In genomic region chr19:14347999-14348889, GRCh38 we compare ENCODE assay signal across 1 cellular context.
A peak's percentile ranks its signal among the peaks of the same experiment; 100 is the strongest.
TF ChIP-seq lines count a peak whose summit lies in the region.

No MANE protein-coding gene starts in this region.

TF ChIP-seq in HepG2, 621 proteins besides CTCF, POLR2A, EP300 and RAD21 (continued from another document):
- peak; percentile 79 for TF ChIP-seq KDM2A (CRISPR knock-in tag; IDR thresholded peaks at IDR 0.05; ENCODE audit: borderline replicate concordance, low read depth)
- no peak for TF ChIP-seq KAT7 (CRISPR knock-in tag; IDR thresholded peaks at IDR 0.05; ENCODE audit: borderline replicate concordance)
- TF ChIP-seq ZNF629 (CRISPR knock-in tag; conservative IDR thresholded peaks at IDR 0.05), result peak; percentile 53; the same call in 1 of the 2 replicates
- TF ChIP-seq SP5 (CRISPR knock-in tag; IDR thresholded peaks at IDR 0.05; ENCODE audit: borderline replicate concordance, low read depth), result no peak
- no peak for TF ChIP-seq IKZF1 (IDR thresholded peaks at IDR 0.05)
- peak; percentile 10; the same call in 1 of the 2 replicates for TF ChIP-seq SMC3 (IDR thresholded peaks at IDR 0.05; ENCODE audit: low read length)
- TF ChIP-seq ZSCAN29 (CRISPR knock-in tag; conservative IDR thresholded peaks at IDR 0.05), result 0 out of 2 replicates have a peak, but pooled peaks have one; percentile 50
- no peak for TF ChIP-seq ZNF484 (CRISPR knock-in tag; IDR thresholded peaks at IDR 0.05; ENCODE audit: borderline replicate concordance, low read depth)
- no peak for TF ChIP-seq ZMYM4 (CRISPR knock-in tag; IDR thresholded peaks at IDR 0.05)
- no peak for TF ChIP-seq ZNF382 (CRISPR knock-in tag; IDR thresholded peaks at IDR 0.05; ENCODE audit: borderline replicate concordance)
- peak; percentile 40 for TF ChIP-seq ZNF883 (CRISPR knock-in tag; IDR thresholded peaks at IDR 0.05; ENCODE audit: not compliant biosample characterization)
- TF ChIP-seq CBX5 (CRISPR knock-in tag; IDR thresholded peaks at IDR 0.05; ENCODE audit: borderline replicate concordance), result no peak
- TF ChIP-seq ZNF329 (CRISPR knock-in tag; IDR thresholded peaks at IDR 0.05; ENCODE audit: low read depth), result no peak
- TF ChIP-seq ZSCAN25 (CRISPR knock-in tag; IDR thresholded peaks at IDR 0.05), result no peak
- peak; percentile 81; the same call in 1 of the 2 replicates for TF ChIP-seq TFDP1 (CRISPR knock-in tag; IDR thresholded peaks at IDR 0.05; ENCODE audit: borderline replicate concordance)
- TF ChIP-seq ZSCAN5A (CRISPR knock-in tag; IDR thresholded peaks at IDR 0.05; ENCODE audit: borderline replicate concordance), result no peak
- TF ChIP-seq BCL3 (CRISPR knock-in tag; IDR thresholded peaks at IDR 0.05), result 0 out of 2 replicates have a peak, but pooled peaks have one; percentile 33
- no peak for TF ChIP-seq ZFY (CRISPR knock-in tag; IDR thresholded peaks at IDR 0.05)
- TF ChIP-seq CSRNP2 (CRISPR knock-in tag; conservative IDR thresholded peaks at IDR 0.05; ENCODE audit: low read depth), result no peak
- TF ChIP-seq MAX (IDR thresholded peaks at IDR 0.05), result peak; percentile 26; the same call in 1 of the 2 replicates
- no peak for TF ChIP-seq SMARCC2 (IDR thresholded peaks at IDR 0.05)
- peak; percentile 47; the same call in 1 of the 2 replicates for TF ChIP-seq ZNF580 (CRISPR knock-in tag; IDR thresholded peaks at IDR 0.05; ENCODE audit: borderline replicate concordance, low read depth)
- no peak for TF ChIP-seq RARA (CRISPR knock-in tag; IDR thresholded peaks at IDR 0.05)
- TF ChIP-seq TEAD3 (CRISPR knock-in tag; optimal IDR thresholded peaks at IDR 0.05; ENCODE audit: borderline replicate concordance), result no peak
- TF ChIP-seq ZNF720 (CRISPR knock-in tag; IDR thresholded peaks at IDR 0.05), result no peak
- TF ChIP-seq HINFP (CRISPR knock-in tag; IDR thresholded peaks at IDR 0.05; ENCODE audit: low read depth), result no peak
- peak; percentile 56 for TF ChIP-seq ZNF768 (CRISPR knock-in tag; IDR thresholded peaks at IDR 0.05)
- no peak for TF ChIP-seq ZNF7 (CRISPR knock-in tag; IDR thresholded peaks at IDR 0.05)
- TF ChIP-seq ZNF784 (CRISPR knock-in tag; IDR thresholded peaks at IDR 0.05; ENCODE audit: borderline replicate concordance), result peak; percentile 45; the same call in 1 of the 2 replicates
- no peak for TF ChIP-seq AKAP8 (CRISPR knock-in tag; IDR thresholded peaks at IDR 0.05)
- no peak for TF ChIP-seq HOXA3 (CRISPR knock-in tag; IDR thresholded peaks at IDR 0.05)
- TF ChIP-seq ZKSCAN8 (CRISPR knock-in tag; IDR thresholded peaks at IDR 0.05; ENCODE audit: borderline replicate concordance), result peak; percentile 86; the same call in 1 of the 2 replicates
- TF ChIP-seq ZNF547 (CRISPR knock-in tag; IDR thresholded peaks at IDR 0.05), result peak; percentile 49; the same call in 1 of the 2 replicates
- peak; percentile 44; the same call in 1 of the 2 replicates for TF ChIP-seq ZFP91 (CRISPR knock-in tag; IDR thresholded peaks at IDR 0.05; ENCODE audit: borderline replicate concordance)
- TF ChIP-seq THAP8 (CRISPR knock-in tag; IDR thresholded peaks at IDR 0.05; ENCODE audit: borderline replicate concordance), result no peak
